In the genomic region with DNA sequence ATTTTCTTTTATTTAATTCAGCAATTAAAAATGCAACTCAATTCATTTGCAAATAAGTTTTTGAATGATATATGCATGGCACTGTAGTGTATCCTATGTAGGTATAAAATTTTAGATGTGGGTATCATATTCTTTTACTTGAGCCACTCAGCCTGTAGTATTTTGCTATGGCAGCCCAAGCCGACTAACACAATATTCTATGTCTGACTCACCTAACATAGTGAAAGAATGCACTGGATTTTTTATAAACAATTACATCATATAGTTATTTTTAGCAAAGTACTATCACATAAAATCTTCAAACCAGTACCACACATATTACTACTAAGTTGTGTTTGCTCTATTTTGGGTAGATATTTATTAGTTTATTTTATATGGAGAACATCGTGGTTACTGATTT, we compare ENCODE assay signal across 20 cellular contexts. TPM values are rescaled to one million over a fixed set of nuclear protein-coding genes. Genes with fewer than 3 reads are reported as not detected.
A peak's percentile ranks its signal among the peaks of the same experiment; 100 is the strongest.
DNase-seq lines count a peak whose midpoint lies in the region; ATAC-seq and TF ChIP-seq lines count a peak whose summit lies in the region.
"Had no signal": no experiment of that assay in that cellular context is flagged by ENCODE, and none has a peak within 500 bp of the region (broad histone marks: within the 10 kb centered on the region; RNA-seq: fewer than 3 reads in every experiment).

No MANE protein-coding gene starts in this region.

- H3K4me3 Mint-ChIP-seq in MCF 10A (ENCODE audit: unreplicated experiment): no peak overlapping the region
- H3K4me3 Mint-ChIP-seq: natural killer cell had no signal

- H3K9me3 Mint-ChIP-seq in MCF 10A (ENCODE audit: unreplicated experiment): peaks cover 7% of the 10 kb centered on the region

- DNase-seq in MCF 10A (ENCODE audit: unreplicated experiment) (peak; percentile 47), breast epithelium (ENCODE audit: low spot score in 2 of 2) (no peak), adipocyte (ENCODE audit: low read depth) (peak; percentile 68), fibroblast of the conjunctiva (ENCODE audit: low read depth) (peak; percentile 0), HT-29 (ENCODE audit: low spot score) (no peak)
- DNase-seq in activated naive CD4-positive, alpha-beta T cell treated with Interleukin-2 at 50 U/mL for 16 hours: no peak
- DNase-seq: 8988T; activated gamma-delta T cell; hypothalamus; KBM-7; natural killer cell; NCI-H146; NCI-H446 treated with DMSO at 0.1 percent for 48 hours; stimulated activated CD4-positive, alpha-beta T cell treated with anti-CD3 and anti-CD28 coated beads, Interleukin-4, amount 100 ng/mL, for 1 hour had no signal

- no peak overlapping the region for H3K27ac Mint-ChIP-seq in MCF 10A (ENCODE audit: low read depth, unreplicated experiment)
- H3K27ac Mint-ChIP-seq: natural killer cell had no signal

- TF ChIP-seq POLR2A in breast epithelium (IDR thresholded peaks at IDR 0.05): no peak

- no peak overlapping the region for H3K27ac ChIP-seq in breast epithelium
- H3K27ac ChIP-seq: right atrium auricular region, tibial nerve had no signal

- TF ChIP-seq CTCF in MCF 10A (IDR thresholded peaks at IDR 0.05; ENCODE audit: unreplicated experiment) (no peak), breast epithelium (IDR thresholded peaks at IDR 0.05) (no peak)

- POLR2A ChIA-PET in MCF 10A (lab: Yijun Ruan, JAX): no interaction called here

- CTCF ChIA-PET in MCF 10A (lab: Yijun Ruan, JAX): no interaction called here

- no peaks in the 10 kb centered on the region for H3K36me3 Mint-ChIP-seq in MCF 10A (ENCODE audit: insufficient read depth, unreplicated experiment)

- no TSS peak for BruUV-seq in MCF 10A (replicated peaks; lab: Mats Ljungman, UMichigan)

- H3K9me3 ChIP-seq in breast epithelium (no peaks in the 10 kb centered on the region), adipocyte (ENCODE audit: control insufficient read depth, low read length) (no peaks in the 10 kb centered on the region)
- H3K9me3 ChIP-seq: right atrium auricular region, tibial nerve had no signal

- ATAC-seq in HG02763 (IDR thresholded peaks at IDR 0.05; ENCODE audit: unreplicated experiment): no peak
- ATAC-seq in GM19324 (IDR thresholded peaks at IDR 0.05; ENCODE audit: low FRiP score, unreplicated experiment): no peak
- ATAC-seq: natural killer cell had no signal

- H3K27me3 Mint-ChIP-seq in MCF 10A (ENCODE audit: insufficient read depth, unreplicated experiment): no peaks in the 10 kb centered on the region

- H3K4me1 Mint-ChIP-seq in MCF 10A (ENCODE audit: insufficient read depth, unreplicated experiment): no peaks in the 10 kb centered on the region
- H3K4me1 Mint-ChIP-seq: natural killer cell had no signal

- no peaks in the 10 kb centered on the region for H3K27me3 ChIP-seq in breast epithelium
- H3K27me3 ChIP-seq in adipocyte (replicated peaks; ENCODE audit: control insufficient read depth, insufficient read depth, low read length): no peaks in the 10 kb centered on the region
- H3K27me3 ChIP-seq: right atrium auricular region, tibial nerve had no signal

- intact Hi-C loops in MCF 10A (cut with micrococcal nuclease) (no loop called here), breast epithelium (cut with DNase I; ENCODE audit: low total_unique reads) (no loop called here)

- H3K4me1 ChIP-seq in breast epithelium: no peaks in the 10 kb centered on the region
- no peaks in the 10 kb centered on the region for H3K4me1 ChIP-seq in adipocyte (ENCODE audit: control insufficient read depth, insufficient read depth, low read length)
- H3K4me1 ChIP-seq: right atrium auricular region, tibial nerve had no signal

- H3K36me3 ChIP-seq in breast epithelium (no peaks in the 10 kb centered on the region), adipocyte (ENCODE audit: control insufficient read depth, insufficient read depth, low read length, severe bottlenecking) (no peaks in the 10 kb centered on the region)
- H3K36me3 ChIP-seq: right atrium auricular region, tibial nerve had no signal

- no peak overlapping the region for H3K9ac ChIP-seq in adipocyte (ENCODE audit: low read length)

- H3K4me3 ChIP-seq in breast epithelium: no peak overlapping the region
- H3K4me3 ChIP-seq in adipocyte (ENCODE audit: low read length): no peak overlapping the region
- H3K4me3 ChIP-seq: right atrium auricular region, tibial nerve had no signal

RNA-seq across cellular contexts. Expression of a gene that starts 21.9 kb away (rescaled TPM):
- total RNA-seq in MCF 10A (2022) (not detected in 2 replicates), breast epithelium (10 to 100 TPM in 2 of 3 donors, not detected in 1; 14.1 to 27.7 TPM)
- total RNA-seq in HT-29 (2014; rRNA removed; shearing (Covaris generic)): not detected in 2 replicates
- total RNA-seq: liver, natural killer cell, OCI-LY7, right atrium auricular region, tibial nerve had no signal

Comparison
In these comparisons a context has a peak if more than half of its experiments do, and no peak if none do; other contexts are left out.
1. DNase-seq: peak in MCF 10A (single experiment), adipocyte (single experiment) and fibroblast of the conjunctiva (single experiment); none in breast epithelium (0 of 2), activated naive CD4-positive, alpha-beta T cell treated with Interleukin-2 at 50 U/mL for 16 hours (single experiment) and HT-29 (single experiment).